In genomic region chr15:29476503-29477080, GRCh38 we compare ENCODE assay signal across 26 cellular contexts.
"Had no signal": no experiment of that assay in that cellular context is flagged by ENCODE, and none has a peak within 500 bp of the region (broad histone marks: within the 10 kb centered on the region; RNA-seq: fewer than 3 reads in every experiment).

No MANE protein-coding gene starts in this region.

- H3K27ac ChIP-seq: ascending aorta, body of pancreas, KMS-11 had no signal

- ATAC-seq: activated CD8-positive, alpha-beta memory T cell treated with anti-CD3 and anti-CD28 coated beads, Interleukin-2, amount 10 ng/mL, durations not matched to agents 7 days and 5 days; activated naive CD4-positive, alpha-beta T cell treated with anti-CD3 and anti-CD28 coated beads, Interleukin-2, amount 50 U/mL, for 72 hours; activated naive CD8-positive, alpha-beta T cell treated with anti-CD3 and anti-CD28 coated beads, Interleukin-2, amount 50 U/mL, for 24 hours; body of pancreas; T-helper 17 cell; WTC11 had no signal

- H3K4me3 ChIP-seq: ascending aorta, body of pancreas, MG63 had no signal

- H3K9me3 ChIP-seq: ascending aorta, body of pancreas, MG63 had no signal

- H3K36me3 ChIP-seq: ascending aorta, MG63 had no signal

- H3K4me1 ChIP-seq: ascending aorta, body of pancreas had no signal

- H3K27me3 ChIP-seq: ascending aorta, body of pancreas, MG63 had no signal

- DNase-seq: activated CD4-positive, alpha-beta T cell treated with anti-CD3 and anti-CD28 coated beads, Interleukin-2, amount 10 ng/mL, durations not matched to agents 24 days and 14 days; activated CD4-positive, alpha-beta T cell treated with anti-CD3 and anti-CD28 coated beads, Interleukin-2, amount 50 U/mL, for 48 hours; activated CD4-positive, CD25-positive, alpha-beta regulatory T cell treated with anti-CD3 and anti-CD28 coated beads, Interleukin-2, amount 50 U/mL, for 72 hours; activated CD8-positive, alpha-beta memory T cell treated with anti-CD3 and anti-CD28 coated beads, Interleukin-2, amount 10 ng/mL, durations not matched to agents 7 days and 5 days; activated effector memory CD4-positive, alpha-beta T cell treated with anti-CD3 and anti-CD28 coated beads, Interleukin-2, amount 50 U/mL, for 16 hours; activated naive CD4-positive, alpha-beta T cell treated with Interleukin-2 at 50 U/mL for 16 hours; activated naive CD8-positive, alpha-beta T cell treated with anti-CD3 and anti-CD28 coated beads, Interleukin-2, amount 50 U/mL, for 24 hours; activated T-cell treated with anti-CD3 and anti-CD28 coated beads, Interleukin-2, amount 50 U/mL, for 24 hours; amniotic stem cell; body of pancreas; central memory CD4-positive, alpha-beta T cell; MG63; MV-4-11; NCI-H1105; NCI-H1436; NCI-H1694 treated with DMSO at 0.1 percent for 48 hours; NCI-H446; NCI-H526; NCI-H82; SIG-M5; T-helper 17 cell; T-helper 9 cell had no signal
